In genomic region chr17:51852603-51853002, GRCh38 we compare ENCODE assay signal across 27 cellular contexts.
"Had no signal": no experiment of that assay in that cellular context is flagged by ENCODE, and none has a peak within 500 bp of the region (broad histone marks: within the 10 kb centered on the region; RNA-seq: fewer than 3 reads in every experiment).

No MANE protein-coding gene starts in this region.

- H3K36me3 ChIP-seq: stomach, suprapubic skin, thoracic aorta, thyroid gland, tibial artery, tibial nerve, transverse colon, upper lobe of left lung, upper lobe of right lung, uterus, vagina had no signal

- DNase-seq: stimulated activated CD4-positive, alpha-beta T cell treated with anti-CD3 and anti-CD28 coated beads, Interleukin-2, amount 100 ng/mL, for 48 hours; stimulated activated CD4-positive, alpha-beta T cell treated with anti-CD3 and anti-CD28 coated beads, Interleukin-4, amount 100 ng/mL, for 1 hour; stimulated activated CD4-positive, alpha-beta T cell treated with anti-CD3 and anti-CD28 coated beads, Interleukin-4, amount 100 ng/mL, for 24 hours; stimulated activated CD4-positive, alpha-beta T cell treated with anti-CD3 and anti-CD28 coated beads, Interleukin-4, amount 100 ng/mL, for 4 hours; stimulated activated CD8-positive, alpha-beta memory T cell treated with anti-CD3 and anti-CD28 coated beads, Interleukin-4, amount 100 ng/mL, for 48 hours; stimulated activated naive B cell treated with anti-CD40 and anti-IgM and Interleukin-4, amounts not matched to agents 10 μg/mL and 1 μg/mL and 100 μg/mL, for 72 hours; stimulated activated naive CD4-positive, alpha-beta T cell; stimulated activated naive CD4-positive, alpha-beta T cell treated with Interleukin-2 at 50 U/mL for 16 hours; stimulated activated naive CD8-positive, alpha-beta T cell treated with anti-CD3 and anti-CD28 coated beads, Interleukin-15, amount 100 ng/mL, for 72 hours; stimulated activated naive CD8-positive, alpha-beta T cell treated with anti-CD3 and anti-CD28 coated beads, Interleukin-15, Interleukin-2, amounts not matched to agents 100 U/mL and 50 U/mL, for 24 hours; stomach; substantia nigra; testis; thyroid gland; tibial artery; transverse colon; trophoblast cell; upper lobe of left lung; upper lobe of right lung; uterus had no signal

- H3K4me1 ChIP-seq: stomach, suprapubic skin, testis, tibial artery, tibial nerve, transverse colon, upper lobe of left lung, upper lobe of right lung, uterus, vagina had no signal

- FAIRE-seq: urothelium cell line had no signal

- H3K4me3 ChIP-seq: stomach, suprapubic skin, testis, thoracic aorta, thyroid gland, tibial artery, tibial nerve, transverse colon, upper lobe of left lung, upper lobe of right lung, uterus, vagina had no signal

- H3K27me3 ChIP-seq: testis, thyroid gland, tibial artery, tibial nerve, upper lobe of left lung, upper lobe of right lung, uterus, vagina had no signal

- H3K27ac ChIP-seq: stomach, suprapubic skin, testis, thoracic aorta, thyroid gland, tibial artery, tibial nerve, transverse colon, upper lobe of left lung, upper lobe of right lung, uterus, vagina had no signal

- ATAC-seq: stimulated activated effector memory CD8-positive, alpha-beta T cell treated with anti-CD3 and anti-CD28 coated beads, Interleukin-12 subunit alpha, Interleukin-12 subunit beta, amount 100 ng/mL, for 72 hours; stimulated activated memory B cell treated with anti-CD40 and anti-IgM and Interleukin-4, amounts not matched to agents 10 μg/mL and 1 μg/mL and 100 μg/mL, for 72 hours; stimulated activated naive B cell treated with anti-CD40 and anti-IgM and Interleukin-4, amounts not matched to agents 10 μg/mL and 1 μg/mL and 100 μg/mL, for 72 hours; stimulated activated naive CD8-positive, alpha-beta T cell treated with anti-CD3 and anti-CD28 coated beads, Interleukin-15, amount 100 ng/mL, for 72 hours; stimulated activated naive CD8-positive, alpha-beta T cell treated with anti-CD3 and anti-CD28 coated beads, Interleukin-15, Interleukin-2, amounts not matched to agents 100 U/mL and 50 U/mL, for 24 hours; upper lobe of right lung had no signal

- H3K9me3 ChIP-seq: stomach, suprapubic skin, testis, thoracic aorta, thyroid gland, tibial artery, tibial nerve, transverse colon, upper lobe of left lung, upper lobe of right lung, uterus, vagina had no signal
